Comparison of ENCODE assay signal across 1 cellular context in genomic region chr4:1683903-1684755, GRCh38.
TF ChIP-seq lines count a peak whose summit lies in the region.

Gene FAM53A (minus strand): TSS chr4:1684313. CDS start chr4:1668741, 15,572 bp downstream.

TF ChIP-seq in H1, 55 proteins besides CTCF, POLR2A, EP300 and RAD21:
- TF ChIP-seq CHD7 (IDR thresholded peaks at IDR 0.05; ENCODE audit: insufficient replicate concordance, low read length) (no peak), TAF7 (optimal IDR thresholded peaks at IDR 0.05; ENCODE audit: borderline replicate concordance, low read depth, low read length) (no peak), MAX (IDR thresholded peaks at IDR 0.05) (peak; percentile 83), NRF1 (IDR thresholded peaks at IDR 0.05; ENCODE audit: low read depth, low read length) (peak; percentile 14; the same call in 1 of the 2 replicates), JUN (IDR thresholded peaks at IDR 0.05; ENCODE audit: low read depth, low read length) (no peak), JUND (IDR thresholded peaks at IDR 0.05; ENCODE audit: low read length) (no peak), TCF12 (IDR thresholded peaks at IDR 0.05; ENCODE audit: low read depth, low read length) (no peak), CHD1 (IDR thresholded peaks at IDR 0.05; ENCODE audit: low read depth, low read length) (no peak), SIX5 (IDR thresholded peaks at IDR 0.05; ENCODE audit: low read depth, low read length) (no peak), HDAC6 (IDR thresholded peaks at IDR 0.05; ENCODE audit: low read depth, low read length) (no peak), YY1 (IDR thresholded peaks at IDR 0.05; ENCODE audit: low read depth, low read length) (no peak), KDM1A (IDR thresholded peaks at IDR 0.05; ENCODE audit: borderline replicate concordance, low read length) (no peak), SAP30 (IDR thresholded peaks at IDR 0.05; ENCODE audit: insufficient read depth, insufficient replicate concordance, low read length) (no peak), BACH1 (IDR thresholded peaks at IDR 0.05; ENCODE audit: low read length) (peak; percentile 19; the same call in 1 of the 2 replicates), CHD2 (IDR thresholded peaks at IDR 0.05; ENCODE audit: low read length) (no peak), KDM4A (IDR thresholded peaks at IDR 0.05; ENCODE audit: low read depth, low read length, severe bottlenecking) (peak; percentile 95), USF2 (IDR thresholded peaks at IDR 0.05; ENCODE audit: low read length) (no peak), SUZ12 (IDR thresholded peaks at IDR 0.05; ENCODE audit: low read length) (no peak; the same call in 1 of the 2 replicates), TAF1 (IDR thresholded peaks at IDR 0.05; ENCODE audit: low read depth, low read length) (0 out of 2 replicates have a peak, but pooled peaks have one; percentile 6), RNF2 (IDR thresholded peaks at IDR 0.05; ENCODE audit: borderline replicate concordance, low read depth, low read length, missing control alignments, poor library complexity, severe bottlenecking) (no peak), TBP (IDR thresholded peaks at IDR 0.05; ENCODE audit: low read depth, low read length) (no peak), MAFK (IDR thresholded peaks at IDR 0.05; ENCODE audit: low read depth, low read length) (no peak), PHF8 (conservative IDR thresholded peaks at IDR 0.05; ENCODE audit: low read depth, low read length) (peak; percentile 40), CTBP2 (IDR thresholded peaks at IDR 0.05; ENCODE audit: borderline replicate concordance, insufficient read depth, insufficient read length, low read length) (no peak), EGR1 (IDR thresholded peaks at IDR 0.05; ENCODE audit: borderline replicate concordance, low read depth, low read length) (no peak), E2F6 (IDR thresholded peaks at IDR 0.05) (peak; percentile 86), CREB1 (IDR thresholded peaks at IDR 0.05) (no peak), EZH2 (IDR thresholded peaks at IDR 0.05; ENCODE audit: low read depth, low read length, severe bottlenecking) (no peak), ASH2L (IDR thresholded peaks at IDR 0.05; ENCODE audit: low read length) (no peak), CEBPB (IDR thresholded peaks at IDR 0.05; ENCODE audit: low read depth, low read length) (no peak), SIRT6 (IDR thresholded peaks at IDR 0.05; ENCODE audit: low read length) (no peak), ATF3 (IDR thresholded peaks at IDR 0.05; ENCODE audit: insufficient read depth, low read depth, low read length) (no peak), GABPA (IDR thresholded peaks at IDR 0.05; ENCODE audit: borderline replicate concordance, insufficient read depth, low read length) (0 out of 2 replicates have a peak, but pooled peaks have one; percentile 24), RXRA (IDR thresholded peaks at IDR 0.05; ENCODE audit: insufficient read depth, low read depth, low read length) (no peak), POLR2AphosphoS5 (IDR thresholded peaks at IDR 0.05; ENCODE audit: low read depth, low read length) (no peak), SRF (IDR thresholded peaks at IDR 0.05; ENCODE audit: low read depth, low read length) (no peak), BCL11A (IDR thresholded peaks at IDR 0.05; ENCODE audit: low read depth in 2 of 2, low read length in 2 of 2) (no peak), GTF2F1 (IDR thresholded peaks at IDR 0.05; ENCODE audit: borderline replicate concordance, low read depth, low read length) (no peak), RBBP5 (IDR thresholded peaks at IDR 0.05; ENCODE audit: borderline replicate concordance, low read depth, low read length) (0 out of 2 replicates have a peak, but pooled peaks have one; percentile 37), ATF2 (IDR thresholded peaks at IDR 0.05; ENCODE audit: low read length) (no peak), SP4 (IDR thresholded peaks at IDR 0.05; ENCODE audit: low read length) (no peak), RFX5 (IDR thresholded peaks at IDR 0.05; ENCODE audit: borderline replicate concordance, low read depth, low read length) (no peak), SP2 (IDR thresholded peaks at IDR 0.05; ENCODE audit: low read length) (no peak), FOSL1 (IDR thresholded peaks at IDR 0.05; ENCODE audit: insufficient read depth, low read depth, low read length) (no peak)
